Comparison of ENCODE assay signal across 11 cellular contexts in genomic region chr4:166169111-166169510, GRCh38.
DNase-seq lines count a peak whose midpoint lies in the region; ATAC-seq and TF ChIP-seq lines count a peak whose summit lies in the region.
"Had no signal": no experiment of that assay in that cellular context is flagged by ENCODE, and none has a peak within 500 bp of the region (broad histone marks: within the 10 kb centered on the region; RNA-seq: fewer than 3 reads in every experiment).

No MANE protein-coding gene starts in this region.

- no peak overlapping the region for H2AFZ ChIP-seq in osteoblast (ENCODE audit: low read length)

- no peaks in the 10 kb centered on the region for H3K9me3 ChIP-seq in osteoblast (ENCODE audit: low read depth, low read length)

- H3K27ac ChIP-seq in VCaP (no peak overlapping the region), osteoblast (ENCODE audit: low read depth, low read length) (no peak overlapping the region)

- no peaks in the 10 kb centered on the region for H3K79me2 ChIP-seq in osteoblast (ENCODE audit: insufficient read depth, low read length)

- ATAC-seq in HG03354 (IDR thresholded peaks at IDR 0.05; ENCODE audit: poor library complexity, severe bottlenecking, unreplicated experiment) (peak; percentile 34), HG02571 (IDR thresholded peaks at IDR 0.05; ENCODE audit: unreplicated experiment) (no peak)

- no peaks in the 10 kb centered on the region for H3K4me1 ChIP-seq in osteoblast (ENCODE audit: insufficient read depth, low read length)

- H3K36me3 ChIP-seq in osteoblast (ENCODE audit: insufficient read depth, low read length): no peaks in the 10 kb centered on the region

- peaks cover 1% of the 10 kb centered on the region for H3K27me3 ChIP-seq in osteoblast (ENCODE audit: insufficient read depth, low read length)

- H3K4me3 ChIP-seq in osteoblast (ENCODE audit: insufficient read depth, low read length): no peak overlapping the region

- no peaks in the 10 kb centered on the region for H4K20me1 ChIP-seq in osteoblast (ENCODE audit: insufficient read depth, low read length)

- H3K4me2 ChIP-seq in osteoblast (ENCODE audit: insufficient read depth, low read length): peak overlapping the region; percentile 19

- TF ChIP-seq CTCF in VCaP (conservative IDR thresholded peaks at IDR 0.05): peak; percentile 49
- peak; percentile 52 for TF ChIP-seq CTCF in osteoblast (IDR thresholded peaks at IDR 0.05; ENCODE audit: extremely low read depth, low read depth, low read length)

- DNase-seq in NCI-H1092 treated with DMSO at 0.1 percent for 48 hours (lab: John Stamatoyannopoulos, UW): peak; percentile 15
- no peak for DNase-seq in NCI-H1092 (lab: John Stamatoyannopoulos, UW)
- DNase-seq in osteoblast (ENCODE audit: insufficient read length, low spot score, missing footprints): peak; percentile 10
- DNase-seq in mucosa of gallbladder (ENCODE audit: low spot score): no peak
- DNase-seq in activated effector memory CD4-positive, alpha-beta T cell treated with Interleukin-2 at 50 U/mL for 16 hours: no peak
- DNase-seq: activated CD4-positive, alpha-beta T cell treated with anti-CD3 and anti-CD28 coated beads, Interleukin-2, amount 10 ng/mL, durations not matched to agents 7 days and 5 days; effector CD4-positive, alpha-beta T cell; NCI-H1417 treated with DMSO at 0.1 percent for 48 hours had no signal

Comparison
In these comparisons a context has a peak if more than half of its experiments do, and no peak if none do; other contexts are left out.
1. DNase-seq: peak in NCI-H1092 treated with DMSO at 0.1 percent for 48 hours (single experiment) and osteoblast (single experiment); none in NCI-H1092 (single experiment), mucosa of gallbladder (single experiment) and activated effector memory CD4-positive, alpha-beta T cell treated with Interleukin-2 at 50 U/mL for 16 hours (single experiment).